In the genomic region with DNA sequence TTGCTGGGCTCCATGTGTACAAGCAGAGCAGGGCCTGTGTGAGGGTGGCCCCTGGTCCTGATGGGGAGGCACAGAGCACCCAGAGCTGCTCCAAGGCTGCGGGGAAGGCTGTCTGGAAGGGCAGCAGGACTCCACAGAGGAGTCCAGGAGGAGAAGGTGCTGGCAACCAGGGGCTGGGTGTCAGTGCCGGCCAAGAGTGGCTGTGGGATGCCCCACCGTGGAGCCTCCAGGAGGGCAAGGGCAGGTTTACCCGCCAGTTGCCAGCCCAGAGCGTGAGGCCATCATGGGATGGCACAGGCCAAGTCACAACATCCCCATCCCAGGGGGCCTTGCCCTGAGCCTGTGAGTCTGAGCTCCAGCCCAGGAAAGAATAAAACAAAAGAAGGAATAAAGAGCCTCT, we compare ENCODE assay signal across 19 cellular contexts.
DNase-seq lines count a peak whose midpoint lies in the region; ATAC-seq and TF ChIP-seq lines count a peak whose summit lies in the region.
"Had no signal": no experiment of that assay in that cellular context is flagged by ENCODE, and none has a peak within 500 bp of the region (broad histone marks: within the 10 kb centered on the region; RNA-seq: fewer than 3 reads in every experiment).

No MANE protein-coding gene starts in this region.

- no peaks in the 10 kb centered on the region for H3K4me1 ChIP-seq in upper lobe of right lung
- H3K4me1 ChIP-seq: BLaER1 had no signal

- CTCF ChIA-PET in activated naive CD4-positive, alpha-beta T cell treated with anti-CD3 and anti-CD28 coated beads for 36 hours (lab: Charles Lee), result no interaction called here

- intact Hi-C loops in activated naive CD4-positive, alpha-beta T cell treated with anti-CD3 and anti-CD28 coated beads for 36 hours (cut with micrococcal nuclease), result no loop called here
- intact Hi-C loops in upper lobe of right lung (cut with DNase I), result no loop called here

- H3K36me3 Mint-ChIP-seq in activated naive CD4-positive, alpha-beta T cell treated with anti-CD3 and anti-CD28 coated beads, Interleukin-2, amount 50 U/mL, for 24 hours, result no peaks in the 10 kb centered on the region
- no peaks in the 10 kb centered on the region for H3K36me3 Mint-ChIP-seq in activated naive CD4-positive, alpha-beta T cell treated with anti-CD3 and anti-CD28 coated beads for 36 hours (ENCODE audit: low read depth)
- peaks cover 57% of the 10 kb centered on the region for H3K36me3 Mint-ChIP-seq in osteocyte (ENCODE audit: unreplicated experiment)
- H3K36me3 Mint-ChIP-seq: CD8-positive, alpha-beta memory T cell had no signal

- no peaks in the 10 kb centered on the region for H3K9me3 ChIP-seq in upper lobe of right lung
- H3K9me3 ChIP-seq: BLaER1 had no signal

- no peaks in the 10 kb centered on the region for H3K36me3 ChIP-seq in upper lobe of right lung
- H3K36me3 ChIP-seq: BLaER1 had no signal

- no peaks in the 10 kb centered on the region for H3K27me3 ChIP-seq in upper lobe of right lung
- H3K27me3 ChIP-seq: BLaER1 had no signal

- peak overlapping the region; percentile 19 for H3K27ac Mint-ChIP-seq in activated naive CD4-positive, alpha-beta T cell treated with anti-CD3 and anti-CD28 coated beads, Interleukin-2, amount 50 U/mL, for 24 hours
- H3K27ac Mint-ChIP-seq in activated naive CD4-positive, alpha-beta T cell treated with anti-CD3 and anti-CD28 coated beads for 36 hours, result no peak overlapping the region
- H3K27ac Mint-ChIP-seq in osteocyte (ENCODE audit: unreplicated experiment), result peak overlapping the region; percentile 35
- H3K27ac Mint-ChIP-seq: B cell; CD4-positive, alpha-beta T cell; CD8-positive, alpha-beta memory T cell had no signal

- H3K27me3 Mint-ChIP-seq in activated naive CD4-positive, alpha-beta T cell treated with anti-CD3 and anti-CD28 coated beads, Interleukin-2, amount 50 U/mL, for 24 hours, result no peaks in the 10 kb centered on the region
- peaks cover 23% of the 10 kb centered on the region for H3K27me3 Mint-ChIP-seq in activated naive CD4-positive, alpha-beta T cell treated with anti-CD3 and anti-CD28 coated beads for 36 hours (ENCODE audit: low read depth)
- no peaks in the 10 kb centered on the region for H3K27me3 Mint-ChIP-seq in osteocyte (ENCODE audit: unreplicated experiment)

- H3K4me3 Mint-ChIP-seq in activated naive CD4-positive, alpha-beta T cell treated with anti-CD3 and anti-CD28 coated beads, Interleukin-2, amount 50 U/mL, for 24 hours, result no peak overlapping the region
- no peak overlapping the region for H3K4me3 Mint-ChIP-seq in activated naive CD4-positive, alpha-beta T cell treated with anti-CD3 and anti-CD28 coated beads for 36 hours
- no peak overlapping the region for H3K4me3 Mint-ChIP-seq in osteocyte (ENCODE audit: unreplicated experiment)
- H3K4me3 Mint-ChIP-seq: B cell; CD4-positive, alpha-beta T cell; CD8-positive, alpha-beta memory T cell had no signal

- H3K4me3 ChIP-seq in upper lobe of right lung, result no peak overlapping the region
- H3K4me3 ChIP-seq: BLaER1, GM23248 had no signal

- TF ChIP-seq CTCF in osteocyte (IDR thresholded peaks at IDR 0.05) (no peak), upper lobe of right lung (IDR thresholded peaks at IDR 0.05) (no peak)

- no peak overlapping the region for H3K27ac ChIP-seq in upper lobe of right lung
- H3K27ac ChIP-seq: 22Rv1, BLaER1, C4-2B, GM23248 had no signal

- H3K9me3 Mint-ChIP-seq in activated naive CD4-positive, alpha-beta T cell treated with anti-CD3 and anti-CD28 coated beads, Interleukin-2, amount 50 U/mL, for 24 hours, result no peaks in the 10 kb centered on the region
- H3K9me3 Mint-ChIP-seq in activated naive CD4-positive, alpha-beta T cell treated with anti-CD3 and anti-CD28 coated beads for 36 hours, result peaks cover 4% of the 10 kb centered on the region
- H3K9me3 Mint-ChIP-seq in osteocyte (ENCODE audit: unreplicated experiment), result peaks cover 3% of the 10 kb centered on the region
- H3K9me3 Mint-ChIP-seq: CD4-positive, alpha-beta T cell had no signal

- no peaks in the 10 kb centered on the region for H3K4me1 Mint-ChIP-seq in activated naive CD4-positive, alpha-beta T cell treated with anti-CD3 and anti-CD28 coated beads, Interleukin-2, amount 50 U/mL, for 24 hours
- H3K4me1 Mint-ChIP-seq in activated naive CD4-positive, alpha-beta T cell treated with anti-CD3 and anti-CD28 coated beads for 36 hours (ENCODE audit: low read depth), result no peaks in the 10 kb centered on the region
- H3K4me1 Mint-ChIP-seq in osteocyte (ENCODE audit: unreplicated experiment), result peaks cover 4% of the 10 kb centered on the region
- H3K4me1 Mint-ChIP-seq: B cell; CD8-positive, alpha-beta memory T cell had no signal

- DNase-seq in activated naive CD4-positive, alpha-beta T cell treated with anti-CD3 and anti-CD28 coated beads for 36 hours, result no peak
- no peak for DNase-seq in osteocyte (ENCODE audit: extremely low spot score, unreplicated experiment)
- DNase-seq in upper lobe of right lung, result no peak
- no peak for DNase-seq in NCI-H2107 (lab: John Stamatoyannopoulos, UW)
- DNase-seq: CD4-positive, alpha-beta T cell; CD8-positive, alpha-beta memory T cell; DMS 273 treated with DMSO at 0.1 percent for 48 hours; DMS79; EL; GDM1; GM23248; H7; HCEC 1CT had no signal

- ATAC-seq in upper lobe of right lung (peak; percentile 9), GM21717 (IDR thresholded peaks at IDR 0.05; ENCODE audit: unreplicated experiment) (no peak)
